ENCODE assay signal across 11 cellular contexts in genomic region chr5:141149812-141150211, GRCh38. TPM values are rescaled to one million over a fixed set of nuclear protein-coding genes. Genes with fewer than 3 reads are reported as not detected.
DNase-seq lines count a peak whose midpoint lies in the region; ATAC-seq lines count a peak whose summit lies in the region.
"Had no signal": no experiment of that assay in that cellular context is flagged by ENCODE, and none has a peak within 500 bp of the region (broad histone marks: within the 10 kb centered on the region; RNA-seq: fewer than 3 reads in every experiment).

PCDHB6 (plus strand) TSS chr5:141150057; CDS start chr5:141150258, 201 bp downstream.

- H3K4me1 ChIP-seq in Karpas-422 (ENCODE audit: low read length) = no peaks in the 10 kb centered on the region
- H3K4me1 ChIP-seq: parathyroid adenoma had no signal

- peak; percentile 28 for DNase-seq in COR-L47 (lab: John Stamatoyannopoulos, UW)
- DNase-seq in Karpas-422 = peak; percentile 63
- DNase-seq in astrocyte of the hippocampus (ENCODE audit: low read depth, low spot score) = peak; percentile 4
- peak; percentile 44 for DNase-seq in myocyte (ENCODE audit: low read depth)
- no peak for DNase-seq in NCI-H1105 (lab: John Stamatoyannopoulos, UW)
- DNase-seq: activated naive CD4-positive, alpha-beta T cell treated with anti-CD3 and anti-CD28 coated beads, Interleukin-2, amount 50 U/mL, for 16 hours; glutamatergic neuron had no signal

- no peak within 1 kb of the TSS for H3K27ac ChIP-seq in Karpas-422 (ENCODE audit: low read length)
- H3K27ac ChIP-seq: parathyroid adenoma had no signal

- no peak within 1 kb of the TSS for H3K9ac ChIP-seq in Karpas-422 (ENCODE audit: low read length)
- H3K9ac ChIP-seq: parathyroid adenoma had no signal

- no peak within 1 kb of the TSS for H3K4me3 ChIP-seq in Karpas-422 (ENCODE audit: low read length)

- H3K79me2 ChIP-seq in Karpas-422 (ENCODE audit: low read length) = no peaks in the 10 kb centered on the region
- H3K79me2 ChIP-seq: parathyroid adenoma had no signal

- H3K9me2 ChIP-seq in Karpas-422 (replicated peaks; ENCODE audit: insufficient read depth, low read length) = no peaks in the 10 kb centered on the region

- H3K9me3 ChIP-seq in Karpas-422 (ENCODE audit: low read length) = no peaks in the 10 kb centered on the region

- no peak within 1 kb of the TSS for H3K4me2 ChIP-seq in Karpas-422 (ENCODE audit: low read depth, low read length, poor library complexity, severe bottlenecking)

- H3K27me3 ChIP-seq in Karpas-422 (ENCODE audit: low read length) = no peaks in the 10 kb centered on the region

- no peak within 1 kb of the TSS for H2AFZ ChIP-seq in Karpas-422 (ENCODE audit: low read length)
- H2AFZ ChIP-seq: parathyroid adenoma had no signal

- no peaks in the 10 kb centered on the region for H4K20me1 ChIP-seq in Karpas-422 (ENCODE audit: insufficient read depth, low read depth, low read length)

- ATAC-seq in HG02938 (IDR thresholded peaks at IDR 0.05; ENCODE audit: unreplicated experiment) = no peak
- ATAC-seq in HG03095 (IDR thresholded peaks at IDR 0.05; ENCODE audit: unreplicated experiment) = no peak
- no peak for ATAC-seq in HG03039 (IDR thresholded peaks at IDR 0.05; ENCODE audit: unreplicated experiment)

- H3K36me3 ChIP-seq in Karpas-422 (ENCODE audit: insufficient read depth, low read length) = no peaks in the 10 kb centered on the region

RNA-seq across cellular contexts. Expression of gene PCDHB6, which starts in this region (rescaled TPM):
- not detected in 2 replicates for total RNA-seq in Karpas-422 (2014; rRNA removed; shearing (Covaris generic); ENCODE audit: low replicate concordance)
- 1.5 and 2.3 TPM in 2 replicates for total RNA-seq in myocyte
- 0.64 TPM for polyA plus RNA-seq in myocyte (2012)

Comparison
In these comparisons a context has a peak if more than half of its experiments do, and no peak if none do; other contexts are left out.
1. Peak in DNase-seq in Karpas-422; RNA of the gene not detected or under 1 TPM.